ENCODE assay signal across 8 cellular contexts in genomic region chr20:32357869-32358631, GRCh38. TPM values are rescaled to one million over a fixed set of nuclear protein-coding genes. Genes with fewer than 3 reads are reported as not detected.
DNase-seq lines count a peak whose midpoint lies in the region; ATAC-seq and TF ChIP-seq lines count a peak whose summit lies in the region.

Gene ASXL1, plus strand, starts transcription at chr20:32358331. Its CDS starts 445 bp downstream, at chr20:32358776.

- H3K4me1 Mint-ChIP-seq in activated CD4-positive, alpha-beta T cell treated with anti-CD3 and anti-CD28 coated beads for 36 hours, result peaks cover 68% of the 10 kb centered on the region

- CTCF ChIA-PET in activated CD4-positive, alpha-beta T cell treated with anti-CD3 and anti-CD28 coated beads for 36 hours (lab: Charles Lee), result interaction anchor here (0.5 to 0.7 kb wide), 2 partner anchors 149 to 292 kb away, joined by 3 read pairs; no protein-coding TSS in a partner anchor

- no peaks in the 10 kb centered on the region for H3K27me3 Mint-ChIP-seq in activated CD4-positive, alpha-beta T cell treated with anti-CD3 and anti-CD28 coated beads for 36 hours

- TF ChIP-seq CTCF in choroid plexus epithelial cell (conservative IDR thresholded peaks at IDR 0.05; ENCODE audit: low read depth, low read length), result no peak

- H3K4me3 Mint-ChIP-seq in activated CD4-positive, alpha-beta T cell treated with anti-CD3 and anti-CD28 coated beads for 36 hours, result peak within 1 kb of the TSS; percentile 99

- POLR2A ChIA-PET in activated CD4-positive, alpha-beta T cell treated with anti-CD3 and anti-CD28 coated beads for 36 hours (lab: Charles Lee), result interaction anchor here (0.6 to 1.0 kb wide), 5 partner anchors 25 to 154 kb away, joined by 3 to 10 read pairs (median 6); no protein-coding TSS in a partner anchor

- H3K4me3 ChIP-seq in choroid plexus epithelial cell (ENCODE audit: low read depth, low read length), result peak within 1 kb of the TSS; percentile 90

- H3K27ac Mint-ChIP-seq in activated CD4-positive, alpha-beta T cell treated with anti-CD3 and anti-CD28 coated beads for 36 hours, result peak within 1 kb of the TSS; percentile 100

- TF ChIP-seq POLR2A in GM19193 (IDR thresholded peaks at IDR 0.05; ENCODE audit: extremely low read depth, insufficient read depth, insufficient read length), result peak; percentile 70

- DNase-seq in Ammon's horn (ENCODE audit: low spot score) (peak; percentile 98), NCI-H524 (lab: John Stamatoyannopoulos, UW) (peak; percentile 99), choroid plexus epithelial cell (ENCODE audit: low read depth) (peak; percentile 98), kidney glomerular epithelial cell (lab: John Stamatoyannopoulos, UW) (peak; percentile 93)
- DNase-seq in activated CD4-positive, alpha-beta T cell treated with anti-CD3 and anti-CD28 coated beads for 36 hours, result peak; percentile 98
- DNase-seq in stimulated activated CD4-positive, alpha-beta T cell treated with anti-CD3 and anti-CD28 coated beads, Interleukin-1b, Interleukin-23, amount 100 ng/mL, for 1 hour (ENCODE audit: low read depth in 2 of 2), result peak; percentile 83 to 87

- intact Hi-C loops in activated CD4-positive, alpha-beta T cell treated with anti-CD3 and anti-CD28 coated beads for 36 hours (cut with DNase I, micrococcal nuclease), result loop anchor here (1.0 to 5.0 kb wide), 13 partner anchors 73 to 1635 kb away; partner anchors contain the start of genes BCL2L1 (in 1 of the 2), KIF3B (in 1 of the 2), MAPRE1 (in 1 of the 2) and PLAGL2 (in 1 of the 2)

- peak; percentile 60 for ATAC-seq in HG03439 (IDR thresholded peaks at IDR 0.05; ENCODE audit: unreplicated experiment)
- peak; percentile 82 for ATAC-seq in activated CD4-positive, alpha-beta T cell treated with anti-CD3 and anti-CD28 coated beads for 36 hours

- H3K36me3 Mint-ChIP-seq in activated CD4-positive, alpha-beta T cell treated with anti-CD3 and anti-CD28 coated beads for 36 hours (ENCODE audit: low read depth), result peaks cover 26% of the 10 kb centered on the region

- H3K9me3 Mint-ChIP-seq in activated CD4-positive, alpha-beta T cell treated with anti-CD3 and anti-CD28 coated beads for 36 hours (ENCODE audit: low read depth), result no peaks in the 10 kb centered on the region

RNA-seq across cellular contexts. Expression of gene ASXL1, which starts in this region (rescaled TPM):
- total RNA-seq in activated CD4-positive, alpha-beta T cell treated with anti-CD3 and anti-CD28 coated beads for 36 hours, result 100 to 1,000 TPM; 129 to 141 TPM

Comparison
In these comparisons a context has a peak if more than half of its experiments do, and no peak if none do; other contexts are left out.
1. Peak in every context shown above with its lines: DNase-seq, ATAC-seq and H3K4me3 ChIP-seq.